ENCODE assay signal across 9 cellular contexts in genomic region chrX:129823115-129823514, GRCh38. TPM values are rescaled to one million over a fixed set of nuclear protein-coding genes. Genes with fewer than 3 reads are reported as not detected.
A peak's percentile ranks its signal among the peaks of the same experiment; 100 is the strongest.
DNase-seq lines count a peak whose midpoint lies in the region; ATAC-seq, FAIRE-seq and TF ChIP-seq lines count a peak whose summit lies in the region.
"Had no signal": no experiment of that assay in that cellular context is flagged by ENCODE, and none has a peak within 500 bp of the region (broad histone marks: within the 10 kb centered on the region; RNA-seq: fewer than 3 reads in every experiment).

No MANE protein-coding gene starts in this region.

- peak; percentile 85 for FAIRE-seq in G401.6 (lab: Jason Lieb, UNC)

- no peaks in the 10 kb centered on the region for H3K27me3 Mint-ChIP-seq in activated T-helper 2 cell treated with anti-CD3 and anti-CD28 coated beads, Interferon-gamma antibody, Interleukin-2, Interleukin-4, amounts not matched to agents 10 μg/mL and 5 μg/mL and 100 μg/mL, durations not matched to agents 14 hours and 24 hours and 36 hours (ENCODE audit: low read depth)

- H3K27ac ChIP-seq in OCI-LY1 (ENCODE audit: low read depth, low read length, poor library complexity, severe bottlenecking): peak overlapping the region; percentile 74

- no peaks in the 10 kb centered on the region for H3K9me2 ChIP-seq in OCI-LY1 (ENCODE audit: low read depth, low read length)

- no peaks in the 10 kb centered on the region for H3K27me3 ChIP-seq in OCI-LY1 (ENCODE audit: insufficient read depth, low read length)

- DNase-seq in H4 (ENCODE audit: low spot score) (peak; percentile 35), iPS-NIHi11 (ENCODE audit: low spot score) (peak; percentile 38)
- DNase-seq in activated T-helper 2 cell treated with anti-CD3 and anti-CD28 coated beads, Interferon-gamma antibody, Interleukin-2, Interleukin-4, amounts not matched to agents 10 μg/mL and 5 μg/mL and 100 μg/mL, durations not matched to agents 14 hours and 24 hours and 36 hours (ENCODE audit: low spot score): no peak
- no peak for DNase-seq in stimulated activated effector memory CD8-positive, alpha-beta T cell treated with anti-CD3 and anti-CD28 coated beads, Interleukin-12 subunit alpha, Interleukin-12 subunit beta, amount 100 ng/mL, for 72 hours (ENCODE audit: low spot score in 2 of 2)

- ATAC-seq in stimulated activated effector memory CD8-positive, alpha-beta T cell treated with anti-CD3 and anti-CD28 coated beads, Interleukin-12 subunit alpha, Interleukin-12 subunit beta, amount 100 ng/mL, for 72 hours: peak; percentile 74
- ATAC-seq in HG02623 (IDR thresholded peaks at IDR 0.05; ENCODE audit: unreplicated experiment) (no peak), HG02938 (IDR thresholded peaks at IDR 0.05; ENCODE audit: unreplicated experiment) (no peak)

- peak overlapping the region; percentile 23; the same call in 1 of the 2 replicates for H3K4me2 ChIP-seq in OCI-LY1 (ENCODE audit: low read length)

- no peaks in the 10 kb centered on the region for H3F3A ChIP-seq in OCI-LY1 (ENCODE audit: insufficient read depth, low read length)

- peak overlapping the region; percentile 32; the same call in 1 of the 2 replicates for H3K9ac ChIP-seq in OCI-LY1 (ENCODE audit: low read length)

- peaks cover 15% of the 10 kb centered on the region for H3K36me3 ChIP-seq in OCI-LY1 (ENCODE audit: insufficient read depth, low read length)

- H3K27ac Mint-ChIP-seq in activated T-helper 2 cell treated with anti-CD3 and anti-CD28 coated beads, Interferon-gamma antibody, Interleukin-2, Interleukin-4, amounts not matched to agents 10 μg/mL and 5 μg/mL and 100 μg/mL, durations not matched to agents 14 hours and 24 hours and 36 hours: peak overlapping the region; percentile 81
- peak overlapping the region; percentile 45 for H3K27ac Mint-ChIP-seq in stimulated activated effector memory CD8-positive, alpha-beta T cell treated with anti-CD3 and anti-CD28 coated beads, Interleukin-12 subunit alpha, Interleukin-12 subunit beta, amount 100 ng/mL, for 72 hours

- H3K4me3 ChIP-seq in OCI-LY1 (ENCODE audit: low read depth, low read length, poor library complexity, severe bottlenecking): no peak overlapping the region

- no peaks in the 10 kb centered on the region for H3K9me3 ChIP-seq in OCI-LY1 (ENCODE audit: low read length)

- H3K4me1 Mint-ChIP-seq in activated T-helper 2 cell treated with anti-CD3 and anti-CD28 coated beads, Interferon-gamma antibody, Interleukin-2, Interleukin-4, amounts not matched to agents 10 μg/mL and 5 μg/mL and 100 μg/mL, durations not matched to agents 14 hours and 24 hours and 36 hours (ENCODE audit: low read depth): peaks cover 14% of the 10 kb centered on the region
- H3K4me1 Mint-ChIP-seq in stimulated activated effector memory CD8-positive, alpha-beta T cell treated with anti-CD3 and anti-CD28 coated beads, Interleukin-12 subunit alpha, Interleukin-12 subunit beta, amount 100 ng/mL, for 72 hours: no peaks in the 10 kb centered on the region

- no peak overlapping the region for H2AFZ ChIP-seq in OCI-LY1 (ENCODE audit: low read length)

- H3K4me1 ChIP-seq in OCI-LY1 (ENCODE audit: insufficient read depth, low read length, severe bottlenecking): peaks cover 26% of the 10 kb centered on the region

- no peaks in the 10 kb centered on the region for H3K9me3 Mint-ChIP-seq in activated T-helper 2 cell treated with anti-CD3 and anti-CD28 coated beads, Interferon-gamma antibody, Interleukin-2, Interleukin-4, amounts not matched to agents 10 μg/mL and 5 μg/mL and 100 μg/mL, durations not matched to agents 14 hours and 24 hours and 36 hours
- no peaks in the 10 kb centered on the region for H3K9me3 Mint-ChIP-seq in stimulated activated effector memory CD8-positive, alpha-beta T cell treated with anti-CD3 and anti-CD28 coated beads, Interleukin-12 subunit alpha, Interleukin-12 subunit beta, amount 100 ng/mL, for 72 hours

- no peak overlapping the region for H3K4me3 Mint-ChIP-seq in activated T-helper 2 cell treated with anti-CD3 and anti-CD28 coated beads, Interferon-gamma antibody, Interleukin-2, Interleukin-4, amounts not matched to agents 10 μg/mL and 5 μg/mL and 100 μg/mL, durations not matched to agents 14 hours and 24 hours and 36 hours (ENCODE audit: low read depth)
- H3K4me3 Mint-ChIP-seq in stimulated activated effector memory CD8-positive, alpha-beta T cell treated with anti-CD3 and anti-CD28 coated beads, Interleukin-12 subunit alpha, Interleukin-12 subunit beta, amount 100 ng/mL, for 72 hours: no peak overlapping the region

- intact Hi-C loops in activated T-helper 2 cell treated with anti-CD3 and anti-CD28 coated beads, Interferon-gamma antibody, Interleukin-2, Interleukin-4, amounts not matched to agents 10 μg/mL and 5 μg/mL and 100 μg/mL, durations not matched to agents 14 hours and 24 hours and 36 hours (cut with micrococcal nuclease): loop anchor here (1.0 to 10.0 kb wide), 4 partner anchors 64 to 218 kb away; no protein-coding TSS in a partner anchor

- peaks cover 23% of the 10 kb centered on the region for H3K36me3 Mint-ChIP-seq in activated T-helper 2 cell treated with anti-CD3 and anti-CD28 coated beads, Interferon-gamma antibody, Interleukin-2, Interleukin-4, amounts not matched to agents 10 μg/mL and 5 μg/mL and 100 μg/mL, durations not matched to agents 14 hours and 24 hours and 36 hours (ENCODE audit: low read depth)
- H3K36me3 Mint-ChIP-seq in stimulated activated effector memory CD8-positive, alpha-beta T cell treated with anti-CD3 and anti-CD28 coated beads, Interleukin-12 subunit alpha, Interleukin-12 subunit beta, amount 100 ng/mL, for 72 hours: peaks cover 15% of the 10 kb centered on the region

- H4K20me1 ChIP-seq in OCI-LY1 (ENCODE audit: insufficient read depth, low read length): no peaks in the 10 kb centered on the region

- H3K79me2 ChIP-seq in OCI-LY1 (ENCODE audit: insufficient read depth, low read length): no peaks in the 10 kb centered on the region

- TF ChIP-seq CTCF in OCI-LY1 (IDR thresholded peaks at IDR 0.05; ENCODE audit: low read length): peak; percentile 58

RNA-seq across cellular contexts. Expression of gene ZDHHC9, which starts 20.6 kb away (rescaled TPM):
- total RNA-seq in H4 (2014; rRNA removed; shearing (Covaris generic)): 16.0 and 24.5 TPM in 2 replicates
- 13.0 and 13.9 TPM in 2 replicates for total RNA-seq in activated T-helper 2 cell treated with anti-CD3 and anti-CD28 coated beads, Interferon-gamma antibody, Interleukin-2, Interleukin-4, amounts not matched to agents 10 μg/mL and 5 μg/mL and 100 μg/mL, durations not matched to agents 14 hours and 24 hours and 36 hours

RNA-seq across cellular contexts. Expression of gene SASH3, which starts 43.4 kb away (rescaled TPM):
- not detected in 2 replicates for total RNA-seq in H4 (2014; rRNA removed; shearing (Covaris generic))
- total RNA-seq in activated T-helper 2 cell treated with anti-CD3 and anti-CD28 coated beads, Interferon-gamma antibody, Interleukin-2, Interleukin-4, amounts not matched to agents 10 μg/mL and 5 μg/mL and 100 μg/mL, durations not matched to agents 14 hours and 24 hours and 36 hours: 89.8 and 102 TPM in 2 replicates
- total RNA-seq: dermis microvascular lymphatic vessel endothelial cell had no signal

Comparison
In these comparisons a context has a peak if more than half of its experiments do, and no peak if none do; other contexts are left out.
1. DNase-seq: peak in H4 (single experiment) and iPS-NIHi11 (single experiment); none in activated T-helper 2 cell treated with anti-CD3 and anti-CD28 coated beads, Interferon-gamma antibody, Interleukin-2, Interleukin-4, amounts not matched to agents 10 μg/mL and 5 μg/mL and 100 μg/mL, durations not matched to agents 14 hours and 24 hours and 36 hours (single experiment) and stimulated activated effector memory CD8-positive, alpha-beta T cell treated with anti-CD3 and anti-CD28 coated beads, Interleukin-12 subunit alpha, Interleukin-12 subunit beta, amount 100 ng/mL, for 72 hours (0 of 2).
2. RNA of gene SASH3, which starts 43.4 kb away (total RNA-seq): 89.8 to 102 TPM in activated T-helper 2 cell treated with anti-CD3 and anti-CD28 coated beads, Interferon-gamma antibody, Interleukin-2, Interleukin-4, amounts not matched to agents 10 μg/mL and 5 μg/mL and 100 μg/mL, durations not matched to agents 14 hours and 24 hours and 36 hours; not detected in H4; every median in the first group is over 10 times any median in the second.